Comparison of ENCODE assay signal across 8 cellular contexts in genomic region chr11:65041206-65042035, GRCh38. TPM values are rescaled to one million over a fixed set of nuclear protein-coding genes. Genes with fewer than 3 reads are reported as not detected.
DNase-seq lines count a peak whose midpoint lies in the region; ATAC-seq and TF ChIP-seq lines count a peak whose summit lies in the region.

SAC3D1 (plus strand) TSS chr11:65041210; CDS start chr11:65041293, 83 bp downstream.

- no peaks in the 10 kb centered on the region for H3K9me3 ChIP-seq in Peyer's patch
- no peaks in the 10 kb centered on the region for H3K9me3 ChIP-seq in body of pancreas

- CTCF ChIA-PET in Calu3 (lab: Charles Lee) = interaction anchor here (0.7 to 1.2 kb wide), 5 partner anchors 23 to 248 kb away, joined by 3 to 5 read pairs (median 3); partner anchors contain the start of genes FAU and MRPL49

- peak; percentile 40 for ATAC-seq in GM19328 (IDR thresholded peaks at IDR 0.05; ENCODE audit: unreplicated experiment)
- peak; percentile 56 for ATAC-seq in HG03354 (IDR thresholded peaks at IDR 0.05; ENCODE audit: poor library complexity, severe bottlenecking, unreplicated experiment)
- ATAC-seq in body of pancreas = peak; percentile 74

- H3K36me3 ChIP-seq in Peyer's patch (peaks cover 0 to 52% (median 0%) of the 10 kb centered on the region in 3 donors), body of pancreas (replicated peaks in 1 of 2; ENCODE audit: insufficient read depth in 1 of 2, low read depth in 2 of 2) (no peaks in the 10 kb centered on the region)

- no peak for TF ChIP-seq CTCF in Calu3 (IDR thresholded peaks at IDR 0.05; ENCODE audit: unreplicated experiment)
- peak in 1 of 6 experiments; percentile 14 for TF ChIP-seq CTCF in Peyer's patch (IDR thresholded peaks at IDR 0.05)
- TF ChIP-seq CTCF in body of pancreas (IDR thresholded peaks at IDR 0.05) = no peak

- H3K27ac Mint-ChIP-seq in Calu3 (ENCODE audit: unreplicated experiment) (peak within 1 kb of the TSS; percentile 43), immature natural killer cell (peak within 1 kb of the TSS; percentile 67 to 93 (median 89))

- BruUV-seq in Calu3 (replicated peaks; lab: Mats Ljungman, UMichigan) = no TSS peak

- DNase-seq in Calu3 (peak; percentile 78), Peyer's patch (peak in 2 of 3 donors; percentile 81 to 91), body of pancreas (peak in 3 of 4 donors; percentile 63 to 75 (median 66)), immature natural killer cell (peak in 2 of 3 donors; percentile 71 to 76), superior temporal gyrus (ENCODE audit: extremely low spot score) (no peak)
- DNase-seq in stimulated activated CD4-positive, alpha-beta T cell treated with anti-CD3 and anti-CD28 coated beads, TNF-alpha, amount 100 ng/mL, for 1 hour (ENCODE audit: low read depth in 3 of 3, low spot score in 1 of 3) = peak in 2 of 3 donors; percentile 7 to 13

- H3K27me3 Mint-ChIP-seq in Calu3 (ENCODE audit: unreplicated experiment) = no peaks in the 10 kb centered on the region
- peaks cover 0 to 7% (median 1%) of the 10 kb centered on the region in 3 donors for H3K27me3 Mint-ChIP-seq in immature natural killer cell (ENCODE audit: low read depth in 3 of 3)

- peak within 1 kb of the TSS; percentile 73 to 89 (median 82) for H3K4me3 ChIP-seq in Peyer's patch
- peak within 1 kb of the TSS; percentile 60 to 84 for H3K4me3 ChIP-seq in body of pancreas

- no peaks in the 10 kb centered on the region for H3K9me3 Mint-ChIP-seq in Calu3 (ENCODE audit: low read depth, unreplicated experiment)
- no peaks in the 10 kb centered on the region for H3K9me3 Mint-ChIP-seq in immature natural killer cell

- H3K27ac ChIP-seq in Peyer's patch = peak within 1 kb of the TSS; percentile 88 to 94 (median 92)
- peak within 1 kb of the TSS; percentile 85 to 96 (median 92) for H3K27ac ChIP-seq in body of pancreas

- H3K36me3 Mint-ChIP-seq in Calu3 (ENCODE audit: insufficient read depth, unreplicated experiment) (peaks cover 37% of the 10 kb centered on the region), immature natural killer cell (peaks cover 0 to 5% (median 4%) of the 10 kb centered on the region in 3 donors)

- intact Hi-C loops in Calu3 (cut with micrococcal nuclease; ENCODE audit: unreplicated experiment) = no loop called here
- intact Hi-C loops in body of pancreas (cut with DNase I) = no loop called here

- peaks cover 0 to 39% (median 5%) of the 10 kb centered on the region in 4 donors for H3K4me1 ChIP-seq in Peyer's patch
- peaks cover 27% of the 10 kb centered on the region for H3K4me1 ChIP-seq in body of pancreas

- no peaks in the 10 kb centered on the region for H3K27me3 ChIP-seq in Peyer's patch
- no peaks in the 10 kb centered on the region for H3K27me3 ChIP-seq in body of pancreas

- H3K4me3 Mint-ChIP-seq in Calu3 (ENCODE audit: low read depth, unreplicated experiment) = peak within 1 kb of the TSS; percentile 75
- peak within 1 kb of the TSS; percentile 90 to 95 (median 92) for H3K4me3 Mint-ChIP-seq in immature natural killer cell

- no peak for TF ChIP-seq POLR2A in Peyer's patch (IDR thresholded peaks at IDR 0.05)
- TF ChIP-seq POLR2A in body of pancreas (IDR thresholded peaks at IDR 0.05) = no peak

- WGBS in body of pancreas, 2 donors = 1 to 5% methylated on average over 6 to 56 of the region's 94 CpGs

- H3K4me1 Mint-ChIP-seq in Calu3 (ENCODE audit: low read depth, unreplicated experiment) = no peaks in the 10 kb centered on the region
- peaks cover 18% of the 10 kb centered on the region in 2 donors for H3K4me1 Mint-ChIP-seq in immature natural killer cell

RNA-seq across cellular contexts. Expression of gene SAC3D1, which starts in this region (rescaled TPM):
- total RNA-seq in Calu3 (2022) (12.9 and 17.6 TPM in 2 replicates), Peyer's patch (10 to 100 TPM; 10.9 to 21.5 (median 13.9) TPM), body of pancreas (10 to 100 TPM in 1 of 2 donors, 1 to 10 TPM in 1; 5.4 to 30.3 TPM)
- polyA plus RNA-seq in immature natural killer cell = 10 to 100 TPM in 1 of 3 donors, 1 to 10 TPM in 2; 3.8 to 11.7 (median 9.2) TPM
